36 cellular contexts compared by ENCODE assay signal in the genomic region with DNA sequence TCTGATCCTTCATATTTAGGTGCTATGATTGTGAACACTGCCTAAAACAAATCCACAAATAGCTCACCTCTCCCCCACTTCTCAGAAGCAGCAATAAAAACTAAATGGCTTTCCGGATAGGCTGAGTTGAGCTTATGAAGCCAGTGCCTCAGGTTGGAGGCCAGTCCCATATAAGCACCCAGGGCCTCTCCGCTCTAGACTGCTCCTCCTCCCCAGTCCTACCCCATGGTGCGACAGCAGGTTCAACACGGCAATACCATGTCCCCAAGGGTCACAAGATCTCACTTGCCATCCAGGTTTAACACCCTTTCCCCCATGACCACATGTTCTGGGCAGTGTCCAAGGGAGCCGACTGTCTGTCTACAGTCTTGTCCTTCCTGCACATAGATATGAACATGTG. TPM values are rescaled to one million over a fixed set of nuclear protein-coding genes. Genes with fewer than 3 reads are reported as not detected.
"Had no signal": no experiment of that assay in that cellular context is flagged by ENCODE, and none has a peak within 500 bp of the region (broad histone marks: within the 10 kb centered on the region; RNA-seq: fewer than 3 reads in every experiment).

No MANE protein-coding gene starts in this region.

- H3K4me3 ChIP-seq: esophagus squamous epithelium, gastroesophageal sphincter had no signal

- H3K27ac ChIP-seq: brain microvascular endothelial cell, esophagus squamous epithelium, gastroesophageal sphincter, WERI-Rb-1 had no signal

- H3K36me3 ChIP-seq: brain microvascular endothelial cell, esophagus squamous epithelium, gastroesophageal sphincter, WERI-Rb-1 had no signal

- ATAC-seq: activated CD4-positive, CD25-positive, alpha-beta regulatory T cell treated with anti-CD3 and anti-CD28 coated beads, Interleukin-2, amount 50 U/mL, for 24 hours; activated CD8-positive, alpha-beta memory T cell treated with anti-CD3 and anti-CD28 coated beads, Interleukin-2, amount 10 ng/mL, durations not matched to agents 7 days and 5 days; activated CD8-positive, alpha-beta T cell treated with anti-CD3 and anti-CD28 coated beads, Interleukin-2, amount 10 ng/mL, durations not matched to agents 7 days and 5 days; activated naive CD4-positive, alpha-beta T cell treated with anti-CD3 and anti-CD28 coated beads, Interleukin-2, amount 50 U/mL, for 72 hours; effector memory CD8-positive, alpha-beta T cell; gastroesophageal sphincter; T-helper 17 cell had no signal

- FAIRE-seq: astrocyte had no signal

- H3K9me3 ChIP-seq: esophagus squamous epithelium, gastroesophageal sphincter had no signal

- DNase-seq: activated B cell treated with CpG ODN at 0.5 μM for 24 hours; activated CD4-positive, alpha-beta memory T cell treated with anti-CD3 and anti-CD28 coated beads for 36 hours; activated CD4-positive, alpha-beta T cell treated with anti-CD3 and anti-CD28 coated beads for 48 hours; activated CD4-positive, alpha-beta T cell treated with anti-CD3 and anti-CD28 coated beads, Interleukin-2, amount 50 U/mL, for 1 hour; activated CD8-positive, alpha-beta memory T cell treated with anti-CD3 and anti-CD28 coated beads, Interleukin-2, amount 10 ng/mL, durations not matched to agents 7 days and 5 days; activated CD8-positive, alpha-beta memory T cell treated with anti-CD3 and anti-CD28 coated beads, Interleukin-2, amount 50 U/mL, for 4 hours; activated CD8-positive, alpha-beta T cell treated with anti-CD3 and anti-CD28 coated beads, Interleukin-2, amount 10 ng/mL, durations not matched to agents 7 days and 5 days; activated gamma-delta T cell; activated naive CD4-positive, alpha-beta T cell; activated naive CD4-positive, alpha-beta T cell treated with anti-CD3 and anti-CD28 coated beads, Interleukin-2, amount 10 ng/mL, durations not matched to agents 7 days and 5 days; activated naive CD8-positive, alpha-beta T cell treated with anti-CD3 and anti-CD28 coated beads, Interleukin-2, amount 10 ng/mL, durations not matched to agents 7 days and 5 days; activated T-cell treated with anti-CD3 and anti-CD28 coated beads, Interleukin-2, amount 50 U/mL, for 1 hour; activated T-cell treated with anti-CD3 and anti-CD28 coated beads, Interleukin-2, amount 50 U/mL, for 48 hours; brain microvascular endothelial cell; cortex of kidney; dermis blood vessel endothelial cell; effector CD4-positive, alpha-beta T cell; effector memory CD8-positive, alpha-beta T cell; esophagus squamous epithelium; foreskin melanocyte; T-helper 1 cell; T-helper 17 cell; T1000; WERI-Rb-1 had no signal

- H3K27me3 ChIP-seq: esophagus squamous epithelium, gastroesophageal sphincter had no signal

RNA-seq across cellular contexts. Expression of gene BNIP5, which starts 20.8 kb away (rescaled TPM):
- total RNA-seq: activated CD4-positive, alpha-beta memory T cell treated with anti-CD3 and anti-CD28 coated beads for 36 hours; activated CD8-positive, alpha-beta memory T cell treated with anti-CD3 and anti-CD28 coated beads for 36 hours; activated CD8-positive, alpha-beta memory T cell treated with anti-CD3 and anti-CD28 coated beads, Interleukin-2, amount 10 ng/mL, durations not matched to agents 7 days and 5 days; activated CD8-positive, alpha-beta T cell treated with anti-CD3 and anti-CD28 coated beads, Interleukin-2, amount 10 ng/mL, durations not matched to agents 7 days and 5 days; activated naive CD4-positive, alpha-beta T cell treated with anti-CD3 and anti-CD28 coated beads, Interleukin-2, amount 50 U/mL, for 72 hours; activated naive CD8-positive, alpha-beta T cell treated with anti-CD3 and anti-CD28 coated beads, Interleukin-2, amount 10 ng/mL, durations not matched to agents 7 days and 5 days; astrocyte; bronchial epithelial cell; cardiac septum; cerebellum; dermis blood vessel endothelial cell; esophagus squamous epithelium; fibroblast of lung; fibroblast of villous mesenchyme; gastroesophageal sphincter; glomerular endothelial cell; T-helper 17 cell had no signal
- polyA plus RNA-seq: esophagus, fibroblast of lung had no signal

RNA-seq across cellular contexts. Expression of gene PNPLA1, which starts 46.1 kb away (rescaled TPM):
- total RNA-seq: activated B cell treated with CpG ODN at 0.5 μM for 24 hours; activated CD4-positive, alpha-beta memory T cell treated with anti-CD3 and anti-CD28 coated beads for 36 hours; activated CD8-positive, alpha-beta memory T cell treated with anti-CD3 and anti-CD28 coated beads for 36 hours; activated CD8-positive, alpha-beta memory T cell treated with anti-CD3 and anti-CD28 coated beads, Interleukin-2, amount 10 ng/mL, durations not matched to agents 7 days and 5 days; activated CD8-positive, alpha-beta T cell treated with anti-CD3 and anti-CD28 coated beads, Interleukin-2, amount 10 ng/mL, durations not matched to agents 7 days and 5 days; activated naive CD4-positive, alpha-beta T cell treated with anti-CD3 and anti-CD28 coated beads, Interleukin-2, amount 50 U/mL, for 72 hours; activated naive CD8-positive, alpha-beta T cell treated with anti-CD3 and anti-CD28 coated beads, Interleukin-2, amount 10 ng/mL, durations not matched to agents 7 days and 5 days; astrocyte; cardiac septum; cerebellum; dermis blood vessel endothelial cell; fibroblast of lung; fibroblast of villous mesenchyme; gastroesophageal sphincter; glomerular endothelial cell had no signal
